ENCODE assay signal across 22 cellular contexts in the genomic region with DNA sequence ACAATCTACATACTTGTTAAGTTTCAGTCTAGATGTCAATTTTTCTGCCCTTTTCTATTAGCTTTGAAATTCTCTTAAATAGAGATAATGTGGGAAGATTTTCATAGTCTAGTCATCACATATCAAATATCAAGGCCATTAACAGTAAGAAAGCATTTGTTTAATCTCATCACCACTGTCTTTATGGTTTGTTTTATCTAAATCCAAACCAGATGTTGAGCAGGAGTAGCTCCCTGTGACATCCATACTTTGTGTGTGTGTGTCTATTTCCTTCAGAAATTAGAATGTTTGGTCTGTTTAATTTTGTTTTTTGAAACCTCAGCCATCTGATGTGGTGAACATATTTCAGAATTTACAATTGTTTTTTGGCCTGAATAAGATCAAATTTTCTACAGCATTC.
"Had no signal": no experiment of that assay in that cellular context is flagged by ENCODE, and none has a peak within 500 bp of the region (broad histone marks: within the 10 kb centered on the region; RNA-seq: fewer than 3 reads in every experiment).

No MANE protein-coding gene starts in this region.

- ATAC-seq: gastrocnemius medialis, heart right ventricle, left lung, sciatic nerve had no signal

- DNase-seq: colonic mucosa; dermis blood vessel endothelial cell; erythroblast; gastrocnemius medialis; heart right ventricle; hypothalamus; islet precursor cell; left lung; mesenchymal stem cell; midbrain; naive B cell; nephron progenitor cell; posterior cingulate gyrus; stimulated activated CD4-positive, alpha-beta T cell treated with anti-CD3 and anti-CD28 coated beads, Interleukin-12 subunit alpha, Interleukin-12 subunit beta, amount 100 ng/mL, for 4 hours; stimulated activated naive CD4-positive, alpha-beta T cell; stomach; substantia nigra; transverse colon had no signal

- H3K4me1 Mint-ChIP-seq: nephron progenitor cell had no signal

- FAIRE-seq: endothelial cell of umbilical vein had no signal

- H3K4me3 ChIP-seq: colonic mucosa, gastrocnemius medialis, heart right ventricle, left lung, lung, stomach, thoracic aorta, transverse colon had no signal

- H3K27ac ChIP-seq: colonic mucosa, gastrocnemius medialis, heart right ventricle, left lung, stomach, thoracic aorta, transverse colon had no signal

- H3K4me1 ChIP-seq: colonic mucosa, gastrocnemius medialis, left lung, stomach, transverse colon had no signal

- H3K36me3 Mint-ChIP-seq: naive B cell had no signal

- H3K4me3 Mint-ChIP-seq: naive B cell, nephron progenitor cell had no signal

- H3K9me3 ChIP-seq: colonic mucosa, gastrocnemius medialis, heart right ventricle, left lung, thoracic aorta, transverse colon had no signal

- H3K27me3 ChIP-seq: colonic mucosa had no signal

- H3K27ac Mint-ChIP-seq: naive B cell, nephron progenitor cell had no signal

- H3K36me3 ChIP-seq: colonic mucosa, gastrocnemius medialis, heart right ventricle, left lung, stomach, thoracic aorta, transverse colon had no signal

- H3K9me3 Mint-ChIP-seq: nephron progenitor cell had no signal
